8 cellular contexts compared by ENCODE assay signal in genomic region chr11:33063326-33063775, GRCh38. TPM values are rescaled to one million over a fixed set of nuclear protein-coding genes. Genes with fewer than 3 reads are reported as not detected.
DNase-seq lines count a peak whose midpoint lies in the region; ATAC-seq and TF ChIP-seq lines count a peak whose summit lies in the region.

No MANE protein-coding gene starts in this region.

- H3K27ac ChIP-seq in mammary epithelial cell (ENCODE audit: insufficient read depth, low read depth, low read length) (peak overlapping the region; percentile 93), vagina (peak overlapping the region; percentile 59), testis (no peak overlapping the region)

- CTCF ChIA-PET in mammary epithelial cell (lab: Charles Lee; ENCODE audit: low non-redundant PET): no interaction called here

- TF ChIP-seq POLR2A in vagina (IDR thresholded peaks at IDR 0.05) (no peak), testis (IDR thresholded peaks at IDR 0.05) (no peak)

- H4K20me1 ChIP-seq in mammary epithelial cell (ENCODE audit: insufficient read depth, low read length): no peaks in the 10 kb centered on the region

- no peaks in the 10 kb centered on the region for H3K27me3 ChIP-seq in mammary epithelial cell (ENCODE audit: insufficient read depth, low read length)
- no peaks in the 10 kb centered on the region for H3K27me3 ChIP-seq in vagina
- no peaks in the 10 kb centered on the region for H3K27me3 ChIP-seq in testis

- no peak overlapping the region for H2AFZ ChIP-seq in mammary epithelial cell (ENCODE audit: low read depth, low read length)

- ATAC-seq in HG03565 (IDR thresholded peaks at IDR 0.05; ENCODE audit: unreplicated experiment): peak; percentile 63

- dilution Hi-C loops in mammary epithelial cell (cut with HindIII; ENCODE audit: low sequenced_read_pairs): loop anchor here (5.0 kb wide), 1 partner anchor 66 kb away; no protein-coding TSS in a partner anchor

- intact Hi-C loops in mammary epithelial cell (cut with micrococcal nuclease): loop anchor here (5.0 kb wide), 1 partner anchor 86 kb away; no protein-coding TSS in a partner anchor
- intact Hi-C loops in vagina (cut with DNase I): no loop called here
- intact Hi-C loops in testis (cut with DNase I; ENCODE audit: low total_unique reads): loop anchor here (10.0 kb wide), 1 partner anchor 109 kb away; no protein-coding TSS in a partner anchor

- H3K4me3 ChIP-seq in mammary epithelial cell (replicated peaks in 1 of 3; ENCODE audit: insufficient read depth in 1 of 3, low read depth in 2 of 3, low read length in 3 of 3) (no peak overlapping the region), vagina (no peak overlapping the region), testis (no peak overlapping the region)

- H3K9ac ChIP-seq in mammary epithelial cell (ENCODE audit: insufficient read depth, low read length): no peak overlapping the region

- H3K36me3 ChIP-seq in mammary epithelial cell (ENCODE audit: insufficient read depth, low read length) (peaks cover 21% of the 10 kb centered on the region), vagina (peaks cover 0 to 52% of the 10 kb centered on the region in 2 donors), testis (ENCODE audit: low read depth, missing control alignments) (no peaks in the 10 kb centered on the region)

- WGBS in mammary epithelial cell (ENCODE audit: low coverage, missing lambda C conversion rate): 26% methylated on average over 2 of the region's 2 CpGs
- WGBS in testis, 2 donors: 67 to 69% methylated on average over 2 of the region's 2 CpGs

- in situ Hi-C loops in mammary epithelial cell (cut with MboI; ENCODE audit: low sequenced_read_pairs in 2 of 2): loop anchor here in 1 of 2 donors (5.0 to 25.0 kb wide), 2 partner anchors 101 to 251 kb away; no protein-coding TSS in a partner anchor

- H3K9me3 ChIP-seq in mammary epithelial cell (replicated peaks; ENCODE audit: insufficient read depth, low read length) (no peaks in the 10 kb centered on the region), vagina (no peaks in the 10 kb centered on the region), testis (no peaks in the 10 kb centered on the region)

- peak overlapping the region; percentile 19 for H3K4me2 ChIP-seq in mammary epithelial cell (ENCODE audit: insufficient read depth, low read depth, low read length)

- TF ChIP-seq CTCF in mammary epithelial cell (conservative IDR thresholded peaks at IDR 0.05 in 1 of 2, IDR thresholded peaks at IDR 0.05 in 1 of 2; ENCODE audit: extremely low read depth in 1 of 2, insufficient read depth in 1 of 2, low read depth in 1 of 2, low read length in 2 of 2) (no peak), vagina (IDR thresholded peaks at IDR 0.05) (no peak), testis (IDR thresholded peaks at IDR 0.05) (no peak)

- peak; percentile 19 for DNase-seq in stimulated activated CD4-positive, alpha-beta T cell treated with anti-CD3 and anti-CD28 coated beads, Interleukin-4, amount 100 ng/mL, for 24 hours
- DNase-seq in stimulated activated CD4-positive, alpha-beta T cell treated with anti-CD3 and anti-CD28 coated beads, Interleukin-1b, Interleukin-23, amount 100 ng/mL, for 48 hours: no peak
- DNase-seq in mammary epithelial cell: peak; percentile 80
- DNase-seq in vagina (ENCODE audit: extremely low spot score in 2 of 2): peak in 1 of 2 donors; percentile 13
- no peak for DNase-seq in NCI-H1694 treated with DMSO at 0.1 percent for 48 hours (lab: John Stamatoyannopoulos, UW)
- DNase-seq in NCI-H2029 (lab: John Stamatoyannopoulos, UW): no peak
- no peak for DNase-seq in testis

- no TSS peak for BruUV-seq in mammary epithelial cell (replicated peaks; lab: Mats Ljungman, UMichigan)

- H3K79me2 ChIP-seq in mammary epithelial cell (ENCODE audit: insufficient read depth, low read length): no peaks in the 10 kb centered on the region

- H3K4me1 ChIP-seq in mammary epithelial cell (ENCODE audit: insufficient read depth, low read length): peaks cover 59% of the 10 kb centered on the region
- H3K4me1 ChIP-seq in vagina: peaks cover 51% of the 10 kb centered on the region
- no peaks in the 10 kb centered on the region for H3K4me1 ChIP-seq in testis

RNA-seq across cellular contexts. Expression of gene TCP11L1, which starts 24.0 kb away (rescaled TPM):
- total RNA-seq in mammary epithelial cell: 10 to 100 TPM; 32.0 to 51.2 TPM
- polyA plus RNA-seq in mammary epithelial cell: 19.2 TPM
- 36.2 TPM for polyA minus RNA-seq in mammary epithelial cell
- total RNA-seq in vagina: 28.7 TPM
- total RNA-seq in testis: 10 to 100 TPM; 26.6 to 31.9 TPM
- 13.6 TPM for polyA plus RNA-seq in testis (ENCODE audit: insufficient read depth, low read depth, low replicate concordance)

RNA-seq across cellular contexts. Expression of gene DEPDC7, which starts 47.7 kb away (rescaled TPM):
- total RNA-seq in mammary epithelial cell: 1 to 10 TPM; 5.2 to 6.8 TPM
- 5.7 TPM for polyA plus RNA-seq in mammary epithelial cell
- polyA minus RNA-seq in mammary epithelial cell: 1.7 TPM
- total RNA-seq in vagina: 2.5 TPM
- 10 to 100 TPM; 14.9 to 23.2 TPM for total RNA-seq in testis
- 47.7 TPM for polyA plus RNA-seq in testis (ENCODE audit: insufficient read depth, low read depth, low replicate concordance)

Comparison
In these comparisons a context has a peak if more than half of its experiments do, and no peak if none do; other contexts are left out.
1. DNase-seq: peak in stimulated activated CD4-positive, alpha-beta T cell treated with anti-CD3 and anti-CD28 coated beads, Interleukin-4, amount 100 ng/mL, for 24 hours (single experiment) and mammary epithelial cell (single experiment); none in stimulated activated CD4-positive, alpha-beta T cell treated with anti-CD3 and anti-CD28 coated beads, Interleukin-1b, Interleukin-23, amount 100 ng/mL, for 48 hours (single experiment), NCI-H1694 treated with DMSO at 0.1 percent for 48 hours (single experiment), NCI-H2029 (single experiment) and testis (single experiment).
2. H3K27ac ChIP-seq: peak in mammary epithelial cell (single experiment) and vagina (single experiment); none in testis (0 of 2).